ENCODE assay signal across 21 cellular contexts in genomic region chr10:112834661-112835060, GRCh38.
DNase-seq lines count a peak whose midpoint lies in the region; ATAC-seq, FAIRE-seq and TF ChIP-seq lines count a peak whose summit lies in the region.
"Had no signal": no experiment of that assay in that cellular context is flagged by ENCODE, and none has a peak within 500 bp of the region (broad histone marks: within the 10 kb centered on the region; RNA-seq: fewer than 3 reads in every experiment).

No MANE protein-coding gene starts in this region.

- H3K27ac ChIP-seq in BLaER1 treated with 17β-estradiol and CSF1 and Interleukin-3, amounts not matched to agents 10 nM and 100 nM: peak overlapping the region in 9 of 11 experiments; percentile 39 to 75 (median 67); a peak in 17 of 22 replicates
- H3K27ac ChIP-seq in kidney (ENCODE audit: low read depth in 2 of 2, low read length in 2 of 2): no peak overlapping the region
- H3K27ac ChIP-seq: brain microvascular endothelial cell, esophagus squamous epithelium, ovary, thoracic aorta had no signal

- peaks cover 6 to 12% of the 10 kb centered on the region in 2 donors for H3K4me1 Mint-ChIP-seq in natural killer cell
- H3K4me1 Mint-ChIP-seq: activated CD4-positive, alpha-beta T cell treated with anti-CD3 and anti-CD28 coated beads, Interleukin-2, amount 10 ng/mL, durations not matched to agents 7 days and 5 days; activated naive CD4-positive, alpha-beta T cell treated with anti-CD3 and anti-CD28 coated beads, Interleukin-2, amount 10 ng/mL, durations not matched to agents 7 days and 5 days had no signal

- no peaks in the 10 kb centered on the region for H3K27me3 Mint-ChIP-seq in natural killer cell (ENCODE audit: low read depth in 2 of 2)
- H3K27me3 Mint-ChIP-seq: activated CD4-positive, alpha-beta T cell treated with anti-CD3 and anti-CD28 coated beads, Interleukin-2, amount 10 ng/mL, durations not matched to agents 7 days and 5 days; activated naive CD4-positive, alpha-beta T cell treated with anti-CD3 and anti-CD28 coated beads, Interleukin-2, amount 10 ng/mL, durations not matched to agents 7 days and 5 days had no signal

- FAIRE-seq in kidney (lab: Jason Lieb, UNC): no peak
- FAIRE-seq: TTC549 had no signal

- H3K4me2 ChIP-seq in BLaER1 treated with 17β-estradiol and CSF1 and Interleukin-3, amounts not matched to agents 10 nM and 100 nM: peak overlapping the region; percentile 72 to 98 (median 86)

- no peak overlapping the region for H3K27ac Mint-ChIP-seq in natural killer cell
- H3K27ac Mint-ChIP-seq: activated naive CD4-positive, alpha-beta T cell treated with anti-CD3 and anti-CD28 coated beads, Interleukin-2, amount 10 ng/mL, durations not matched to agents 7 days and 5 days had no signal

- no peak for TF ChIP-seq CTCF in kidney (IDR thresholded peaks at IDR 0.05; ENCODE audit: borderline replicate concordance, extremely low read depth, insufficient read depth)
- TF ChIP-seq CTCF in natural killer cell (IDR thresholded peaks at IDR 0.05): no peak

- peaks cover 0 to 6% (median 0%) of the 10 kb centered on the region in 11 experiments; a peak in 2 of 22 replicates for H4K20me1 ChIP-seq in BLaER1 treated with 17β-estradiol and CSF1 and Interleukin-3, amounts not matched to agents 10 nM and 100 nM

- H3K9ac ChIP-seq in BLaER1 treated with 17β-estradiol and CSF1 and Interleukin-3, amounts not matched to agents 10 nM and 100 nM: peak overlapping the region in 10 of 11 experiments; percentile 21 to 68 (median 52); a peak in 17 of 22 replicates
- no peak overlapping the region for H3K9ac ChIP-seq in kidney (ENCODE audit: low read length in 2 of 2)

- H3K4me3 ChIP-seq in BLaER1 treated with 17β-estradiol and CSF1 and Interleukin-3, amounts not matched to agents 10 nM and 100 nM: peak overlapping the region in 5 of 10 experiments; percentile 3 to 40 (median 16); a peak in 5 of 20 replicates
- no peak overlapping the region for H3K4me3 ChIP-seq in kidney (ENCODE audit: low read length in 2 of 2)
- H3K4me3 ChIP-seq: esophagus squamous epithelium, ovary, spleen, thoracic aorta had no signal

- no peaks in the 10 kb centered on the region for H3K36me3 Mint-ChIP-seq in natural killer cell
- H3K36me3 Mint-ChIP-seq: activated naive CD4-positive, alpha-beta T cell treated with anti-CD3 and anti-CD28 coated beads, Interleukin-2, amount 10 ng/mL, durations not matched to agents 7 days and 5 days had no signal

- H3K9me3 Mint-ChIP-seq in natural killer cell: no peaks in the 10 kb centered on the region
- H3K9me3 Mint-ChIP-seq: activated CD4-positive, alpha-beta T cell treated with anti-CD3 and anti-CD28 coated beads, Interleukin-2, amount 10 ng/mL, durations not matched to agents 7 days and 5 days had no signal

- intact Hi-C loops in kidney (cut with DNase I): no loop called here
- intact Hi-C loops in natural killer cell (cut with micrococcal nuclease): no loop called here

- DNase-seq in NOMO-1 treated with DMSO at 0.1 percent for 48 hours (lab: John Stamatoyannopoulos, UW; ENCODE audit: unreplicated experiment) (peak; percentile 66), kidney (peak; percentile 43), NCI-H1694 treated with DMSO at 0.1 percent for 48 hours (lab: John Stamatoyannopoulos, UW) (no peak), natural killer cell (no peak)
- DNase-seq: activated CD4-positive, alpha-beta T cell treated with anti-CD3 and anti-CD28 coated beads, Interleukin-2, amount 10 ng/mL, durations not matched to agents 7 days and 5 days; activated naive CD4-positive, alpha-beta T cell treated with anti-CD3 and anti-CD28 coated beads, Interleukin-2, amount 10 ng/mL, durations not matched to agents 7 days and 5 days; brain microvascular endothelial cell; COR-L47; esophagus squamous epithelium; GDM1; kidney glomerular epithelial cell; NCI-H226; ovary; PC-3; spleen had no signal

- H3K4me1 ChIP-seq in BLaER1 treated with 17β-estradiol and CSF1 and Interleukin-3, amounts not matched to agents 10 nM and 100 nM: peaks cover 52 to 66% (median 63%) of the 10 kb centered on the region in 10 experiments
- H3K4me1 ChIP-seq in kidney (ENCODE audit: control insufficient read depth in 1 of 2, insufficient read depth in 1 of 2, low read depth in 1 of 2, low read length in 2 of 2): no peaks in the 10 kb centered on the region

- H3K36me3 ChIP-seq in BLaER1 treated with 17β-estradiol and CSF1 and Interleukin-3, amounts not matched to agents 10 nM and 100 nM: no peaks in the 10 kb centered on the region
- no peaks in the 10 kb centered on the region for H3K36me3 ChIP-seq in kidney (ENCODE audit: control insufficient read depth in 1 of 2, insufficient read depth in 2 of 2, low read length in 2 of 2)
- H3K36me3 ChIP-seq: brain microvascular endothelial cell, esophagus squamous epithelium, ovary, spleen, thoracic aorta had no signal

- H3K9me3 ChIP-seq in BLaER1 treated with 17β-estradiol and CSF1 and Interleukin-3, amounts not matched to agents 10 nM and 100 nM (replicated peaks in 1 of 11): peaks cover 0 to 3% (median 1%) of the 10 kb centered on the region in 11 experiments; a peak in 16 of 22 replicates
- no peaks in the 10 kb centered on the region for H3K9me3 ChIP-seq in kidney (ENCODE audit: control insufficient read depth in 1 of 2, low read length in 2 of 2)
- H3K9me3 ChIP-seq: esophagus squamous epithelium, ovary, thoracic aorta had no signal

- ATAC-seq in GM19395 (IDR thresholded peaks at IDR 0.05; ENCODE audit: unreplicated experiment) (peak; percentile 58), GM18517 (IDR thresholded peaks at IDR 0.05; ENCODE audit: unreplicated experiment) (no peak), natural killer cell (no peak), GM21717 (IDR thresholded peaks at IDR 0.05; ENCODE audit: unreplicated experiment) (no peak)
- ATAC-seq: PC-3 had no signal

- H3K4me3 Mint-ChIP-seq in natural killer cell: no peak overlapping the region
- H3K4me3 Mint-ChIP-seq: activated CD4-positive, alpha-beta T cell treated with anti-CD3 and anti-CD28 coated beads, Interleukin-2, amount 10 ng/mL, durations not matched to agents 7 days and 5 days; activated naive CD4-positive, alpha-beta T cell treated with anti-CD3 and anti-CD28 coated beads, Interleukin-2, amount 10 ng/mL, durations not matched to agents 7 days and 5 days had no signal

- H3K27me3 ChIP-seq in BLaER1 treated with 17β-estradiol and CSF1 and Interleukin-3, amounts not matched to agents 10 nM and 100 nM: peaks cover 0 to 24% (median 0%) of the 10 kb centered on the region in 11 experiments; a peak in 4 of 22 replicates
- H3K27me3 ChIP-seq: brain microvascular endothelial cell, esophagus squamous epithelium, ovary, spleen had no signal

Comparison
In these comparisons a context has a peak if more than half of its experiments do, and no peak if none do; other contexts are left out.
1. H3K27ac ChIP-seq: peak in BLaER1 treated with 17β-estradiol and CSF1 and Interleukin-3, amounts not matched to agents 10 nM and 100 nM (9 of 11); none in kidney (0 of 2).
2. H3K9ac ChIP-seq: peak in BLaER1 treated with 17β-estradiol and CSF1 and Interleukin-3, amounts not matched to agents 10 nM and 100 nM (10 of 11); none in kidney (0 of 2).
3. DNase-seq: peak in NOMO-1 treated with DMSO at 0.1 percent for 48 hours (single experiment) and kidney (single experiment); none in NCI-H1694 treated with DMSO at 0.1 percent for 48 hours (single experiment) and natural killer cell (single experiment).